Comparison of ENCODE assay signal across 10 cellular contexts in genomic region chr2:234293973-234294372, GRCh38.
DNase-seq lines count a peak whose midpoint lies in the region; FAIRE-seq and TF ChIP-seq lines count a peak whose summit lies in the region.
"Had no signal": no experiment of that assay in that cellular context is flagged by ENCODE, and none has a peak within 500 bp of the region (broad histone marks: within the 10 kb centered on the region; RNA-seq: fewer than 3 reads in every experiment).

No MANE protein-coding gene starts in this region.

- no peaks in the 10 kb centered on the region for H3K9me3 ChIP-seq in esophagus (ENCODE audit: control insufficient read depth in 2 of 2, insufficient read depth in 1 of 2, low read depth in 1 of 2, low read length in 1 of 2)
- H3K9me3 ChIP-seq: adrenal gland had no signal

- H3K4me1 ChIP-seq in esophagus (ENCODE audit: control insufficient read depth in 2 of 2, insufficient read depth in 2 of 2, low read length in 1 of 2) = peaks cover 0 to 8% of the 10 kb centered on the region in 2 donors
- H3K4me1 ChIP-seq: adrenal gland had no signal

- TF ChIP-seq POLR2A in GM12891 (IDR thresholded peaks at IDR 0.05; ENCODE audit: low read depth, low read length) = no peak

- H3K4me3 ChIP-seq in AG09309 (ENCODE audit: control insufficient read depth, low read depth, low read length) = no peak overlapping the region
- H3K4me3 ChIP-seq in GM12864 (ENCODE audit: low read depth, low read length) = no peak overlapping the region
- no peak overlapping the region for H3K4me3 ChIP-seq in esophagus (ENCODE audit: low read depth in 1 of 2, low read length in 2 of 2)
- H3K4me3 ChIP-seq: adrenal gland had no signal

- no peak for FAIRE-seq in GM12891 (lab: Jason Lieb, UNC)

- no peaks in the 10 kb centered on the region for H3K27me3 ChIP-seq in esophagus (ENCODE audit: control insufficient read depth in 1 of 2, insufficient read depth in 2 of 2, low read length in 2 of 2)
- H3K27me3 ChIP-seq: adrenal gland had no signal

- no peaks in the 10 kb centered on the region for H3K36me3 ChIP-seq in esophagus (ENCODE audit: control insufficient read depth in 2 of 2, insufficient read depth in 2 of 2, low read length in 1 of 2)
- H3K36me3 ChIP-seq: adrenal gland had no signal

- WGBS in esophagus, 2 donors = 71 to 74% methylated on average over 4 of the region's 4 CpGs

- TF ChIP-seq CTCF in AG09309 (IDR thresholded peaks at IDR 0.05; ENCODE audit: control insufficient read depth, insufficient read depth, low read depth, low read length, missing control alignments) (peak; percentile 8), GM12864 (IDR thresholded peaks at IDR 0.05; ENCODE audit: low read depth, low read length, missing control alignments) (peak; percentile 27)

- in situ Hi-C loops in SK-MEL-5 (cut with HindIII; ENCODE audit: low pct_unique_long_range_greater_than_20kb, low sequenced_read_pairs) = no loop called here

- peak overlapping the region; percentile 11 to 22 for H3K27ac ChIP-seq in esophagus (ENCODE audit: low read depth in 2 of 2, low read length in 1 of 2)
- H3K27ac ChIP-seq: adrenal gland had no signal

- DNase-seq in AG09309 (ENCODE audit: low read depth) = no peak
- DNase-seq in GM12864 (ENCODE audit: low read depth) = no peak
- peak; percentile 25 for DNase-seq in SK-MEL-5 (ENCODE audit: low read depth, low spot score)
- DNase-seq in stimulated activated naive CD4-positive, alpha-beta T cell treated with Interleukin-2 at 50 U/mL for 16 hours (lab: John Stamatoyannopoulos, UW) = no peak
- DNase-seq in NCI-H1105 treated with DMSO at 0.1 percent for 48 hours (lab: John Stamatoyannopoulos, UW) = no peak
- no peak for DNase-seq in NCI-H187 (lab: John Stamatoyannopoulos, UW)
- no peak for DNase-seq in GM12891 (ENCODE audit: insufficient read length, low spot score)
- DNase-seq: stimulated activated CD4-positive, alpha-beta T cell treated with anti-CD3 and anti-CD28 coated beads, Interleukin-4, amount 100 ng/mL, for 24 hours had no signal

TF ChIP-seq in GM12891, 5 proteins besides CTCF, POLR2A, EP300 and RAD21:
- TF ChIP-seq TAF1 (IDR thresholded peaks at IDR 0.05; ENCODE audit: low read depth, low read length) (no peak), POLR2AphosphoS5 (IDR thresholded peaks at IDR 0.05; ENCODE audit: low read depth, low read length) (no peak)
